19 cellular contexts compared by ENCODE assay signal in genomic region chr17:41212524-41213169, GRCh38. TPM values are rescaled to one million over a fixed set of nuclear protein-coding genes. Genes with fewer than 3 reads are reported as not detected.
DNase-seq lines count a peak whose midpoint lies in the region; ATAC-seq and TF ChIP-seq lines count a peak whose summit lies in the region.
"Had no signal": no experiment of that assay in that cellular context is flagged by ENCODE, and none has a peak within 500 bp of the region (broad histone marks: within the 10 kb centered on the region; RNA-seq: fewer than 3 reads in every experiment).

No MANE protein-coding gene starts in this region.

- intact Hi-C loops in activated T-helper 2 cell treated with anti-CD3 and anti-CD28 coated beads, Interferon-gamma antibody, Interleukin-2, Interleukin-4, amounts not matched to agents 10 μg/mL and 5 μg/mL and 100 μg/mL, durations not matched to agents 14 hours and 24 hours and 36 hours (cut with micrococcal nuclease), result no loop called here

- DNase-seq in DMS53 treated with DMSO at 0.1 percent for 48 hours (lab: John Stamatoyannopoulos, UW; ENCODE audit: unreplicated experiment), result peak; percentile 74
- DNase-seq in NCI-H2196 (lab: John Stamatoyannopoulos, UW; ENCODE audit: unreplicated experiment), result peak; percentile 61
- peak; percentile 59 for DNase-seq in coronary artery (ENCODE audit: low spot score)
- no peak for DNase-seq in activated T-helper 2 cell treated with anti-CD3 and anti-CD28 coated beads, Interferon-gamma antibody, Interleukin-2, Interleukin-4, amounts not matched to agents 10 μg/mL and 5 μg/mL and 100 μg/mL, durations not matched to agents 14 hours and 24 hours and 36 hours (ENCODE audit: low spot score)
- DNase-seq: activated CD4-positive, alpha-beta T cell treated with anti-CD3 and anti-CD28 coated beads for 36 hours; activated naive CD4-positive, alpha-beta T cell treated with anti-CD3 and anti-CD28 coated beads for 36 hours; BE2C; colonic mucosa; occipital lobe; thyroid gland had no signal

- TF ChIP-seq CTCF in C4-2B (conservative IDR thresholded peaks at IDR 0.05) (no peak), coronary artery (IDR thresholded peaks at IDR 0.05) (no peak)

- H3K27ac Mint-ChIP-seq in activated T-helper 2 cell treated with anti-CD3 and anti-CD28 coated beads, Interferon-gamma antibody, Interleukin-2, Interleukin-4, amounts not matched to agents 10 μg/mL and 5 μg/mL and 100 μg/mL, durations not matched to agents 14 hours and 24 hours and 36 hours, result no peak overlapping the region
- H3K27ac Mint-ChIP-seq: activated CD4-positive, alpha-beta T cell treated with anti-CD3 and anti-CD28 coated beads for 36 hours; activated naive CD4-positive, alpha-beta T cell treated with anti-CD3 and anti-CD28 coated beads for 36 hours; T-helper 2 cell treated with Interferon-gamma antibody and Interleukin-4, amounts not matched to agents 5 μg/mL and 100 μg/mL, for 36 hours had no signal

- H3K27ac ChIP-seq in C4-2B (peak overlapping the region; percentile 24; the same call in 1 of the 2 replicates), coronary artery (no peak overlapping the region)
- H3K27ac ChIP-seq: colonic mucosa, foreskin keratinocyte, thyroid gland had no signal

- H3K4me1 Mint-ChIP-seq in activated T-helper 2 cell treated with anti-CD3 and anti-CD28 coated beads, Interferon-gamma antibody, Interleukin-2, Interleukin-4, amounts not matched to agents 10 μg/mL and 5 μg/mL and 100 μg/mL, durations not matched to agents 14 hours and 24 hours and 36 hours (ENCODE audit: low read depth), result no peaks in the 10 kb centered on the region

- no peaks in the 10 kb centered on the region for H3K9me3 Mint-ChIP-seq in activated T-helper 2 cell treated with anti-CD3 and anti-CD28 coated beads, Interferon-gamma antibody, Interleukin-2, Interleukin-4, amounts not matched to agents 10 μg/mL and 5 μg/mL and 100 μg/mL, durations not matched to agents 14 hours and 24 hours and 36 hours
- H3K9me3 Mint-ChIP-seq: activated naive CD4-positive, alpha-beta T cell treated with anti-CD3 and anti-CD28 coated beads for 36 hours; T-helper 2 cell treated with Interferon-gamma antibody and Interleukin-4, amounts not matched to agents 5 μg/mL and 100 μg/mL, for 36 hours had no signal

- H3K4me3 Mint-ChIP-seq in activated T-helper 2 cell treated with anti-CD3 and anti-CD28 coated beads, Interferon-gamma antibody, Interleukin-2, Interleukin-4, amounts not matched to agents 10 μg/mL and 5 μg/mL and 100 μg/mL, durations not matched to agents 14 hours and 24 hours and 36 hours (ENCODE audit: low read depth), result no peak overlapping the region
- H3K4me3 Mint-ChIP-seq: activated CD4-positive, alpha-beta T cell treated with anti-CD3 and anti-CD28 coated beads for 36 hours; activated naive CD4-positive, alpha-beta T cell treated with anti-CD3 and anti-CD28 coated beads for 36 hours; T-helper 2 cell treated with Interferon-gamma antibody and Interleukin-4, amounts not matched to agents 5 μg/mL and 100 μg/mL, for 36 hours had no signal

- peaks cover 15% of the 10 kb centered on the region for H3K27me3 Mint-ChIP-seq in activated T-helper 2 cell treated with anti-CD3 and anti-CD28 coated beads, Interferon-gamma antibody, Interleukin-2, Interleukin-4, amounts not matched to agents 10 μg/mL and 5 μg/mL and 100 μg/mL, durations not matched to agents 14 hours and 24 hours and 36 hours (ENCODE audit: low read depth)

- H3K36me3 Mint-ChIP-seq in activated T-helper 2 cell treated with anti-CD3 and anti-CD28 coated beads, Interferon-gamma antibody, Interleukin-2, Interleukin-4, amounts not matched to agents 10 μg/mL and 5 μg/mL and 100 μg/mL, durations not matched to agents 14 hours and 24 hours and 36 hours (ENCODE audit: low read depth), result no peaks in the 10 kb centered on the region

- H3K4me3 ChIP-seq in coronary artery, result no peak overlapping the region
- H3K4me3 ChIP-seq: colonic mucosa, thyroid gland had no signal

- no peak for ATAC-seq in GM18502 (IDR thresholded peaks at IDR 0.05; ENCODE audit: poor library complexity, unreplicated experiment)
- ATAC-seq in HG03571 (IDR thresholded peaks at IDR 0.05; ENCODE audit: unreplicated experiment), result no peak
- ATAC-seq in GM19351 (IDR thresholded peaks at IDR 0.05; ENCODE audit: unreplicated experiment), result no peak
- ATAC-seq: left lobe of liver had no signal

RNA-seq across cellular contexts. Expression of gene KRTAP9-2, which starts 13.8 kb away (rescaled TPM):
- total RNA-seq in activated T-helper 2 cell treated with anti-CD3 and anti-CD28 coated beads, Interferon-gamma antibody, Interleukin-2, Interleukin-4, amounts not matched to agents 10 μg/mL and 5 μg/mL and 100 μg/mL, durations not matched to agents 14 hours and 24 hours and 36 hours, result not detected in 2 replicates
- total RNA-seq: activated CD4-positive, alpha-beta T cell treated with anti-CD3 and anti-CD28 coated beads for 36 hours; activated naive CD4-positive, alpha-beta T cell treated with anti-CD3 and anti-CD28 coated beads for 36 hours; colonic mucosa; foreskin keratinocyte; left lobe of liver; mononuclear cell; occipital lobe; SK-MEL-5; thyroid gland had no signal

RNA-seq across cellular contexts. Expression of gene KRTAP9-3, which starts 19.6 kb away (rescaled TPM):
- not detected in 2 replicates for total RNA-seq in activated T-helper 2 cell treated with anti-CD3 and anti-CD28 coated beads, Interferon-gamma antibody, Interleukin-2, Interleukin-4, amounts not matched to agents 10 μg/mL and 5 μg/mL and 100 μg/mL, durations not matched to agents 14 hours and 24 hours and 36 hours
- total RNA-seq: activated CD4-positive, alpha-beta T cell treated with anti-CD3 and anti-CD28 coated beads for 36 hours; activated naive CD4-positive, alpha-beta T cell treated with anti-CD3 and anti-CD28 coated beads for 36 hours; colonic mucosa; foreskin keratinocyte; left lobe of liver; mononuclear cell; occipital lobe; SK-MEL-5; thyroid gland had no signal

RNA-seq across cellular contexts. Expression of gene KRTAP9-1, which starts 23.0 kb away (rescaled TPM):
- total RNA-seq in activated T-helper 2 cell treated with anti-CD3 and anti-CD28 coated beads, Interferon-gamma antibody, Interleukin-2, Interleukin-4, amounts not matched to agents 10 μg/mL and 5 μg/mL and 100 μg/mL, durations not matched to agents 14 hours and 24 hours and 36 hours, result not detected in 2 replicates
- total RNA-seq: activated CD4-positive, alpha-beta T cell treated with anti-CD3 and anti-CD28 coated beads for 36 hours; activated naive CD4-positive, alpha-beta T cell treated with anti-CD3 and anti-CD28 coated beads for 36 hours; colonic mucosa; foreskin keratinocyte; left lobe of liver; mononuclear cell; occipital lobe; SK-MEL-5; thyroid gland had no signal

RNA-seq across cellular contexts. Expression of gene KRTAP9-8, which starts 25.2 kb away (rescaled TPM):
- not detected in 2 replicates for total RNA-seq in activated T-helper 2 cell treated with anti-CD3 and anti-CD28 coated beads, Interferon-gamma antibody, Interleukin-2, Interleukin-4, amounts not matched to agents 10 μg/mL and 5 μg/mL and 100 μg/mL, durations not matched to agents 14 hours and 24 hours and 36 hours
- total RNA-seq: activated CD4-positive, alpha-beta T cell treated with anti-CD3 and anti-CD28 coated beads for 36 hours; activated naive CD4-positive, alpha-beta T cell treated with anti-CD3 and anti-CD28 coated beads for 36 hours; colonic mucosa; foreskin keratinocyte; left lobe of liver; mononuclear cell; occipital lobe; SK-MEL-5; thyroid gland had no signal

RNA-seq across cellular contexts. Expression of gene KRTAP4-1, which starts 27.9 kb away (rescaled TPM):
- not detected in 2 replicates for total RNA-seq in activated T-helper 2 cell treated with anti-CD3 and anti-CD28 coated beads, Interferon-gamma antibody, Interleukin-2, Interleukin-4, amounts not matched to agents 10 μg/mL and 5 μg/mL and 100 μg/mL, durations not matched to agents 14 hours and 24 hours and 36 hours
- total RNA-seq: activated CD4-positive, alpha-beta T cell treated with anti-CD3 and anti-CD28 coated beads for 36 hours; activated naive CD4-positive, alpha-beta T cell treated with anti-CD3 and anti-CD28 coated beads for 36 hours; foreskin keratinocyte; left lobe of liver; mononuclear cell; occipital lobe; SK-MEL-5; thyroid gland had no signal
